In genomic region chr10:43863859-43864591, GRCh38 we compare ENCODE assay signal across 14 cellular contexts.
DNase-seq lines count a peak whose midpoint lies in the region; ATAC-seq and TF ChIP-seq lines count a peak whose summit lies in the region.
"Had no signal": no experiment of that assay in that cellular context is flagged by ENCODE, and none has a peak within 500 bp of the region (broad histone marks: within the 10 kb centered on the region; RNA-seq: fewer than 3 reads in every experiment).

No MANE protein-coding gene starts in this region.

- H3K9me3 ChIP-seq in right atrium auricular region (no peaks in the 10 kb centered on the region), gastrocnemius medialis (no peaks in the 10 kb centered on the region), HAP-1 (no peaks in the 10 kb centered on the region), endodermal cell (ENCODE audit: control insufficient read depth, low read length) (no peaks in the 10 kb centered on the region)
- H3K9me3 ChIP-seq: prostate gland had no signal

- ATAC-seq in gastrocnemius medialis, result peak; percentile 86 to 88
- no peak for ATAC-seq in HG03139 (IDR thresholded peaks at IDR 0.05; ENCODE audit: unreplicated experiment)

- no peaks in the 10 kb centered on the region for H3K9me3 Mint-ChIP-seq in endodermal cell
- H3K9me3 Mint-ChIP-seq: activated T-helper 1 cell treated with anti-CD3 and anti-CD28 coated beads, Interleukin-12 subunit alpha, Interleukin-12 subunit beta, Interleukin-2, Interleukin-4 antibody, amounts not matched to agents 30 ng/mL and 10 ng/mL and 1 ng/mL, durations not matched to agents 14 hours and 24 hours and 36 hours; stimulated activated naive CD8-positive, alpha-beta T cell treated with anti-CD3 and anti-CD28 coated beads, Interleukin-15, Interleukin-2, amounts not matched to agents 100 ng/mL and 50 ng/mL, for 24 hours had no signal

- H3K36me3 ChIP-seq in brain microvascular endothelial cell (replicated peaks) (no peaks in the 10 kb centered on the region), right atrium auricular region (no peaks in the 10 kb centered on the region), gastrocnemius medialis (no peaks in the 10 kb centered on the region), HAP-1 (replicated peaks) (no peaks in the 10 kb centered on the region), endodermal cell (ENCODE audit: control insufficient read depth, insufficient read depth, low read length) (no peaks in the 10 kb centered on the region)
- H3K36me3 ChIP-seq: prostate gland had no signal

- H3K27me3 ChIP-seq in brain microvascular endothelial cell (replicated peaks) (no peaks in the 10 kb centered on the region), right atrium auricular region (no peaks in the 10 kb centered on the region), gastrocnemius medialis (no peaks in the 10 kb centered on the region), HAP-1 (ENCODE audit: low read depth) (no peaks in the 10 kb centered on the region), endodermal cell (ENCODE audit: control insufficient read depth, insufficient read depth, low read length, poor library complexity, severe bottlenecking) (no peaks in the 10 kb centered on the region)

- peak overlapping the region; percentile 71 for H3K27ac ChIP-seq in brain microvascular endothelial cell
- H3K27ac ChIP-seq in right atrium auricular region, result peak overlapping the region; percentile 72 to 80
- H3K27ac ChIP-seq in gastrocnemius medialis, result peak overlapping the region; percentile 75 to 81 (median 78)
- H3K27ac ChIP-seq in endodermal cell (ENCODE audit: low read depth, low read length), result no peak overlapping the region
- H3K27ac ChIP-seq: prostate gland had no signal

- peaks cover 0 to 41% of the 10 kb centered on the region in 2 donors for H3K4me1 ChIP-seq in right atrium auricular region
- H3K4me1 ChIP-seq in gastrocnemius medialis, result peaks cover 11 to 16% of the 10 kb centered on the region in 2 donors
- no peaks in the 10 kb centered on the region for H3K4me1 ChIP-seq in HAP-1
- no peaks in the 10 kb centered on the region for H3K4me1 ChIP-seq in endodermal cell (ENCODE audit: control insufficient read depth, insufficient read depth, low read length)
- H3K4me1 ChIP-seq: prostate gland had no signal

- no peak overlapping the region for H3K9ac ChIP-seq in endodermal cell (ENCODE audit: extremely low read depth, low read length, poor library complexity, severe bottlenecking)

- no peak for TF ChIP-seq POLR2A in gastrocnemius medialis (IDR thresholded peaks at IDR 0.05)

- H3K4me1 Mint-ChIP-seq in endodermal cell, result no peaks in the 10 kb centered on the region

- no peak overlapping the region for H3K4me3 Mint-ChIP-seq in endodermal cell
- H3K4me3 Mint-ChIP-seq: activated T-helper 1 cell treated with anti-CD3 and anti-CD28 coated beads, Interleukin-12 subunit alpha, Interleukin-12 subunit beta, Interleukin-2, Interleukin-4 antibody, amounts not matched to agents 30 ng/mL and 10 ng/mL and 1 ng/mL, durations not matched to agents 14 hours and 24 hours and 36 hours; stimulated activated naive CD8-positive, alpha-beta T cell treated with anti-CD3 and anti-CD28 coated beads, Interleukin-15, Interleukin-2, amounts not matched to agents 100 ng/mL and 50 ng/mL, for 24 hours had no signal

- H3K4me3 ChIP-seq in brain microvascular endothelial cell (ENCODE audit: low read depth, low read length) (no peak overlapping the region), right atrium auricular region (no peak overlapping the region), gastrocnemius medialis (no peak overlapping the region), HAP-1 (no peak overlapping the region), endodermal cell (ENCODE audit: low read length) (no peak overlapping the region)
- H3K4me3 ChIP-seq: prostate gland had no signal

- DNase-seq in H4 (ENCODE audit: low spot score) (peak; percentile 65), brain microvascular endothelial cell (peak; percentile 59), right atrium auricular region (ENCODE audit: low spot score) (peak; percentile 79), gastrocnemius medialis (peak; percentile 23 to 40), ureter (ENCODE audit: low spot score) (no peak), HAP-1 (ENCODE audit: low spot score in 2 of 2) (no peak), endodermal cell (no peak)
- DNase-seq: foreskin melanocyte, NCI-H1694 treated with DMSO at 0.1 percent for 48 hours, SW 1271 had no signal

- TF ChIP-seq CTCF in brain microvascular endothelial cell (IDR thresholded peaks at IDR 0.05; ENCODE audit: low read depth, low read length, missing control alignments) (no peak), right atrium auricular region (IDR thresholded peaks at IDR 0.05) (no peak), gastrocnemius medialis (IDR thresholded peaks at IDR 0.05 in 4 of 5, conservative IDR thresholded peaks at IDR 0.05 in 1 of 5) (no peak), endodermal cell (conservative IDR thresholded peaks at IDR 0.05) (no peak)

- 80 to 91% methylated on average over 1 to 8 of the region's 8 CpGs for WGBS in endodermal cell (ENCODE audit: insufficient coverage in 1 of 2, insufficient read length in 1 of 2), 2 experiments

- H3K27me3 Mint-ChIP-seq in endodermal cell (ENCODE audit: insufficient read depth), result no peaks in the 10 kb centered on the region
- H3K27me3 Mint-ChIP-seq: stimulated activated naive CD8-positive, alpha-beta T cell treated with anti-CD3 and anti-CD28 coated beads, Interleukin-15, Interleukin-2, amounts not matched to agents 100 ng/mL and 50 ng/mL, for 24 hours had no signal

- no peaks in the 10 kb centered on the region for H3K36me3 Mint-ChIP-seq in endodermal cell (ENCODE audit: low read depth)

- in situ Hi-C loops in brain microvascular endothelial cell (cut with HindIII; ENCODE audit: low pct_ligation_motif_present, low sequenced_read_pairs) (no loop called here), gastrocnemius medialis (cut with MboI; ENCODE audit: low sequenced_read_pairs in 4 of 4) (no loop called here), HAP-1 (cut with MboI; ENCODE audit: low sequenced_read_pairs) (no loop called here)

- intact Hi-C loops in gastrocnemius medialis (cut with DNase I; ENCODE audit: low total_unique reads), result no loop called here

- H3K27ac Mint-ChIP-seq in endodermal cell, result no peak overlapping the region
- H3K27ac Mint-ChIP-seq: activated T-helper 1 cell treated with anti-CD3 and anti-CD28 coated beads, Interleukin-12 subunit alpha, Interleukin-12 subunit beta, Interleukin-2, Interleukin-4 antibody, amounts not matched to agents 30 ng/mL and 10 ng/mL and 1 ng/mL, durations not matched to agents 14 hours and 24 hours and 36 hours; stimulated activated naive CD8-positive, alpha-beta T cell treated with anti-CD3 and anti-CD28 coated beads, Interleukin-15, Interleukin-2, amounts not matched to agents 100 ng/mL and 50 ng/mL, for 24 hours had no signal

Comparison
In these comparisons a context has a peak if more than half of its experiments do, and no peak if none do; other contexts are left out.
1. DNase-seq: peak in H4 (single experiment), brain microvascular endothelial cell (single experiment), right atrium auricular region (single experiment) and gastrocnemius medialis (2 of 2); none in ureter (single experiment), HAP-1 (0 of 2) and endodermal cell (single experiment).